Comparison of ENCODE assay signal across 16 cellular contexts in the genomic region with DNA sequence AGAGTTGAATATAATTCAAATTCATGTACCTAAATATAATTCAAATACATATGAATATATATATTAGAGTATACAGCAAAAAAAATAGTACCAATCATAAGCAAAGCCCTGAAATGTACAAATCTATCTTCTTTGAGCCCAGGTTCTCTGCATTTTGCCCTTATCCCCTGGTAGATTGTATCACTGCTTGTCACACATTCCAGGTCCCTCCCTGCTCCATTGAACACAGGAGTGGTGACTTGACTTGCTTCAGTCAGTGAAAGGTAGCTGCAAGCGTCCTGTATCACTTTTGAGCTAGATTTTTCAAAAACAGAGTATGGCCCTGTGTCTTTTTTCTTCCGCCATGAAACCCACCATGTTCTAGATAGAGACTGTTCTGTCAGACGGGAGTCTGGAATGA.
DNase-seq lines count a peak whose midpoint lies in the region; ATAC-seq and TF ChIP-seq lines count a peak whose summit lies in the region.
"Had no signal": no experiment of that assay in that cellular context is flagged by ENCODE, and none has a peak within 500 bp of the region (broad histone marks: within the 10 kb centered on the region; RNA-seq: fewer than 3 reads in every experiment).

No MANE protein-coding gene starts in this region.

- no peaks in the 10 kb centered on the region for H3K79me2 ChIP-seq in smooth muscle cell (ENCODE audit: low read depth)
- H3K79me2 ChIP-seq in OCI-LY7 (ENCODE audit: insufficient read depth, low read depth, low read length): no peaks in the 10 kb centered on the region

- peak overlapping the region; percentile 24; the same call in 1 of the 2 replicates for H3K4ac ChIP-seq in IMR-90 (ENCODE audit: low read depth, low read length)

- H3K18ac ChIP-seq in IMR-90 (ENCODE audit: low read depth, low read length): no peak overlapping the region

- POLR2A ChIA-PET in IMR-90 (lab: Charles Lee; ENCODE audit: unreplicated experiment): interaction anchor here (0.6 kb wide), 1 partner anchor 34 kb away, joined by 3 read pairs; no protein-coding TSS in a partner anchor
- POLR2A ChIA-PET in OCI-LY7 (lab: Charles Lee): interaction anchor here (0.6 kb wide), 1 partner anchor 288 kb away, joined by 3 read pairs; no protein-coding TSS in a partner anchor

- H4K20me1 ChIP-seq in IMR-90 (ENCODE audit: insufficient read depth, low read length) (peaks cover 37% of the 10 kb centered on the region), smooth muscle cell (ENCODE audit: low read depth) (no peaks in the 10 kb centered on the region), OCI-LY7 (ENCODE audit: insufficient read depth, low read length) (no peaks in the 10 kb centered on the region)
- H4K20me1 ChIP-seq: BLaER1 treated with 17β-estradiol and CSF1 and Interleukin-3, amounts not matched to agents 10 nM and 100 nM had no signal

- no peak overlapping the region for H2BK120ac ChIP-seq in IMR-90 (ENCODE audit: low read depth, low read length)

- 95% methylated on average over 2 of the region's 3 CpGs; no CpG with 5 or more reads in 1 of the 2 experiments for WGBS in IMR-90 (ENCODE audit: extremely low coverage in 2 of 2, insufficient read length in 1 of 2), 2 experiments
- WGBS in smooth muscle cell (ENCODE audit: low lambda C conversion rate): 72% methylated on average over 3 of the region's 3 CpGs

- peak overlapping the region; percentile 57; the same call in 1 of the 2 replicates for H3K14ac ChIP-seq in IMR-90 (replicated peaks; ENCODE audit: low read depth, low read length)

- no peak overlapping the region for H3K4me2 ChIP-seq in IMR-90 (ENCODE audit: low read depth, low read length)
- peak overlapping the region; percentile 10 for H3K4me2 ChIP-seq in smooth muscle cell
- H3K4me2 ChIP-seq in OCI-LY7 (ENCODE audit: low read length): no peak overlapping the region
- H3K4me2 ChIP-seq: A549; BLaER1 treated with 17β-estradiol and CSF1 and Interleukin-3, amounts not matched to agents 10 nM and 100 nM; GM23338 had no signal

- TF ChIP-seq POLR2A in IMR-90 (IDR thresholded peaks at IDR 0.05; ENCODE audit: low read depth, low read length): no peak

- H3K36me3 ChIP-seq in IMR-90 (ENCODE audit: control insufficient read depth, insufficient read depth, low read length) (no peaks in the 10 kb centered on the region), smooth muscle cell (ENCODE audit: low read depth) (no peaks in the 10 kb centered on the region), OCI-LY7 (ENCODE audit: insufficient read depth, low read length) (no peaks in the 10 kb centered on the region)
- H3K36me3 ChIP-seq: BLaER1 treated with 17β-estradiol and CSF1 and Interleukin-3, amounts not matched to agents 10 nM and 100 nM had no signal

- dilution Hi-C loops in IMR-90 (cut with HindIII; ENCODE audit: low sequenced_read_pairs, unreplicated experiment): no loop called here

- H4K8ac ChIP-seq in IMR-90 (ENCODE audit: low read depth in 2 of 2, low read length in 2 of 2): no peak overlapping the region

- no peak overlapping the region for H3K27ac ChIP-seq in IMR-90 (ENCODE audit: insufficient read depth, low read length)
- H3K27ac ChIP-seq in smooth muscle cell (ENCODE audit: low read depth): peak overlapping the region; percentile 54
- H3K27ac ChIP-seq in OCI-LY7 (ENCODE audit: low read depth, low read length, poor library complexity, severe bottlenecking): no peak overlapping the region
- H3K27ac ChIP-seq: A549; BLaER1 treated with 17β-estradiol and CSF1 and Interleukin-3, amounts not matched to agents 10 nM and 100 nM had no signal

- no peak overlapping the region for H2AK5ac ChIP-seq in IMR-90 (ENCODE audit: low read depth, low read length)

- CTCF ChIA-PET in IMR-90 (lab: Yijun Ruan, JAX): no interaction called here
- CTCF ChIA-PET in OCI-LY7 (lab: Charles Lee; ENCODE audit: unreplicated experiment): no interaction called here

- no peak overlapping the region for H2BK20ac ChIP-seq in IMR-90 (ENCODE audit: low read depth, low read length)

- H3K9me2 ChIP-seq in OCI-LY7 (ENCODE audit: insufficient read depth, low read length): no peaks in the 10 kb centered on the region

- BruUV-seq in IMR-90 (replicated peaks; lab: Mats Ljungman, UMichigan) (no TSS peak), OCI-LY7 (replicated peaks; lab: Mats Ljungman, UMichigan) (no TSS peak)

- intact Hi-C loops in IMR-90 (cut with micrococcal nuclease): no loop called here
- intact Hi-C loops in OCI-LY7 (cut with micrococcal nuclease; ENCODE audit: unreplicated experiment): no loop called here

- H3K23ac ChIP-seq in IMR-90 (ENCODE audit: low read depth, low read length): no peak overlapping the region

- H2AFZ ChIP-seq in IMR-90 (replicated peaks; ENCODE audit: low read length, poor library complexity) (no peak overlapping the region), smooth muscle cell (ENCODE audit: low read depth) (no peak overlapping the region), OCI-LY7 (ENCODE audit: low read length) (no peak overlapping the region)
- H2AFZ ChIP-seq: GM23338 had no signal

- no peak for TF ChIP-seq CTCF in IMR-90 (conservative IDR thresholded peaks at IDR 0.05; ENCODE audit: low read depth, low read length)
- TF ChIP-seq CTCF in smooth muscle cell (IDR thresholded peaks at IDR 0.05; ENCODE audit: borderline replicate concordance, insufficient read depth, poor library complexity, severe bottlenecking): no peak
- no peak for TF ChIP-seq CTCF in OCI-LY7 (conservative IDR thresholded peaks at IDR 0.05; ENCODE audit: low read length)

- DNase-seq in DMS79 (lab: John Stamatoyannopoulos, UW) (peak; percentile 33), IMR-90 (no peak), islet precursor cell (peak; percentile 67), smooth muscle cell (lab: John Stamatoyannopoulos, UW; ENCODE audit: unreplicated experiment) (no peak), cerebellar cortex (ENCODE audit: low spot score) (no peak), OCI-LY7 (ENCODE audit: low spot score) (no peak)
- DNase-seq: AML-193; CD4-positive, CD25-positive, alpha-beta regulatory T cell; DMS53; H9 had no signal

- H2BK5ac ChIP-seq in IMR-90 (ENCODE audit: low read depth, low read length, poor library complexity, severe bottlenecking): no peak overlapping the region

- no peak overlapping the region for H3K9ac ChIP-seq in IMR-90 (ENCODE audit: low read depth, low read length)
- H3K9ac ChIP-seq in smooth muscle cell (ENCODE audit: low read depth): no peak overlapping the region
- H3K9ac ChIP-seq: BLaER1 treated with 17β-estradiol and CSF1 and Interleukin-3, amounts not matched to agents 10 nM and 100 nM had no signal

- H4K91ac ChIP-seq in IMR-90 (ENCODE audit: insufficient read depth, low read depth, low read length): no peak overlapping the region

- H3K4me3 ChIP-seq in IMR-90 (ENCODE audit: insufficient read depth, low read depth, low read length): no peak overlapping the region
- no peak overlapping the region for H3K4me3 ChIP-seq in smooth muscle cell
- H3K4me3 ChIP-seq in OCI-LY7 (ENCODE audit: low read depth, low read length, poor library complexity, severe bottlenecking): no peak overlapping the region
- H3K4me3 ChIP-seq: A549; BLaER1 treated with 17β-estradiol and CSF1 and Interleukin-3, amounts not matched to agents 10 nM and 100 nM; GM12878; GM23338 had no signal

- H4K5ac ChIP-seq in IMR-90 (ENCODE audit: low read depth, low read length): no peak overlapping the region

- no peak overlapping the region for H2AK9ac ChIP-seq in IMR-90 (replicated peaks; ENCODE audit: low read depth, low read length, poor library complexity)

- H3F3A ChIP-seq in smooth muscle cell (ENCODE audit: low read depth): no peaks in the 10 kb centered on the region

- H3K27me3 ChIP-seq in IMR-90 (ENCODE audit: control insufficient read depth, insufficient read depth, low read length): no peaks in the 10 kb centered on the region
- H3K27me3 ChIP-seq in smooth muscle cell (ENCODE audit: low read depth): no peaks in the 10 kb centered on the region
- H3K27me3 ChIP-seq: BLaER1 treated with 17β-estradiol and CSF1 and Interleukin-3, amounts not matched to agents 10 nM and 100 nM had no signal

- peaks cover 11% of the 10 kb centered on the region for H3K9me1 ChIP-seq in IMR-90 (ENCODE audit: insufficient read depth, low read length)

- H2BK15ac ChIP-seq in IMR-90 (ENCODE audit: low read depth, low read length): no peak overlapping the region

- TF ChIP-seq RAD21 in IMR-90 (IDR thresholded peaks at IDR 0.05; ENCODE audit: low read length): no peak

- peaks cover 10% of the 10 kb centered on the region for H3K4me1 ChIP-seq in IMR-90 (ENCODE audit: control insufficient read depth, insufficient read depth, low read length)
- H3K4me1 ChIP-seq in smooth muscle cell (ENCODE audit: low read depth): peaks cover 47% of the 10 kb centered on the region
- H3K4me1 ChIP-seq in OCI-LY7 (ENCODE audit: insufficient read depth, low read length, poor library complexity, severe bottlenecking): no peaks in the 10 kb centered on the region
- H3K4me1 ChIP-seq: A549 had no signal

- in situ Hi-C loops in IMR-90 (cut with MboI; ENCODE audit: low sequenced_read_pairs): no loop called here

- no peaks in the 10 kb centered on the region for H3K9me3 ChIP-seq in IMR-90 (ENCODE audit: control insufficient read depth, insufficient read depth, low read length)
- H3K9me3 ChIP-seq in smooth muscle cell (replicated peaks; ENCODE audit: low read depth): no peaks in the 10 kb centered on the region
- H3K9me3 ChIP-seq in OCI-LY7 (ENCODE audit: low read length): no peaks in the 10 kb centered on the region
- H3K9me3 ChIP-seq: A549; BLaER1 treated with 17β-estradiol and CSF1 and Interleukin-3, amounts not matched to agents 10 nM and 100 nM had no signal

- H3K56ac ChIP-seq in IMR-90 (ENCODE audit: extremely low read depth, insufficient read depth, low read length): 0 out of 2 replicates have a peak overlapping the region, but pooled peaks have one; percentile 28

- H3K79me1 ChIP-seq in IMR-90 (ENCODE audit: low read depth in 1 of 2, low read length in 2 of 2): peaks cover 19 to 55% of the 10 kb centered on the region in 2 experiments

- ATAC-seq in IMR-90 (ENCODE audit: low read depth): no peak
- no peak for ATAC-seq in GM21526 (IDR thresholded peaks at IDR 0.05; ENCODE audit: low FRiP score, unreplicated experiment)
- ATAC-seq: A549, GM12878, GM23338, HepG2 had no signal

TF ChIP-seq in IMR-90, 13 proteins besides CTCF, POLR2A, EP300 and RAD21 (continues in another document):
- TF ChIP-seq MAFK (IDR thresholded peaks at IDR 0.05; ENCODE audit: low read depth, low read length): no peak
- TF ChIP-seq, protein P1, sequence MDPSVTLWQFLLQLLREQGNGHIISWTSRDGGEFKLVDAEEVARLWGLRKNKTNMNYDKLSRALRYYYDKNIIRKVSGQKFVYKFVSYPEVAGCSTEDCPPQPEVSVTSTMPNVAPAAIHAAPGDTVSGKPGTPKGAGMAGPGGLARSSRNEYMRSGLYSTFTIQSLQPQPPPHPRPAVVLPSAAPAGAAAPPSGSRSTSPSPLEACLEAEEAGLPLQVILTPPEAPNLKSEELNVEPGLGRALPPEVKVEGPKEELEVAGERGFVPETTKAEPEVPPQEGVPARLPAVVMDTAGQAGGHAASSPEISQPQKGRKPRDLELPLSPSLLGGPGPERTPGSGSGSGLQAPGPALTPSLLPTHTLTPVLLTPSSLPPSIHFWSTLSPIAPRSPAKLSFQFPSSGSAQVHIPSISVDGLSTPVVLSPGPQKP (IDR thresholded peaks at IDR 0.05; ENCODE audit: borderline replicate concordance, low read depth, low read length): no peak
- no peak for TF ChIP-seq SMC3 (IDR thresholded peaks at IDR 0.05; ENCODE audit: low read depth, low read length)
- no peak for TF ChIP-seq MXI1 (IDR thresholded peaks at IDR 0.05; ENCODE audit: borderline replicate concordance, low read depth, low read length)

Comparison
In these comparisons a context has a peak if more than half of its experiments do, and no peak if none do; other contexts are left out.
1. DNase-seq: peak in DMS79 (single experiment) and islet precursor cell (single experiment); none in IMR-90 (single experiment), smooth muscle cell (single experiment), cerebellar cortex (single experiment) and OCI-LY7 (single experiment).